ENCODE assay signal across 21 cellular contexts in genomic region chr22:45188779-45189178, GRCh38. TPM values are rescaled to one million over a fixed set of nuclear protein-coding genes. Genes with fewer than 3 reads are reported as not detected.
A peak's percentile ranks its signal among the peaks of the same experiment; 100 is the strongest.
DNase-seq lines count a peak whose midpoint lies in the region; ATAC-seq and TF ChIP-seq lines count a peak whose summit lies in the region.
"Had no signal": no experiment of that assay in that cellular context is flagged by ENCODE, and none has a peak within 500 bp of the region (broad histone marks: within the 10 kb centered on the region; RNA-seq: fewer than 3 reads in every experiment).

No MANE protein-coding gene starts in this region.

- no peak overlapping the region for H3K9ac ChIP-seq in MM.1S (ENCODE audit: low read length)

- H3K79me2 ChIP-seq in MM.1S (ENCODE audit: low read length) = peaks cover 15% of the 10 kb centered on the region

- no peaks in the 10 kb centered on the region for H3K27me3 ChIP-seq in MM.1S (replicated peaks; ENCODE audit: insufficient read depth, low read length)

- no peak overlapping the region for H3K4me3 ChIP-seq in MM.1S (ENCODE audit: low read length)
- H3K4me3 ChIP-seq: K562, SK-N-MC had no signal

- intact Hi-C loops in CD14-positive monocyte (cut with micrococcal nuclease) = no loop called here

- H3K4me1 ChIP-seq in MM.1S (ENCODE audit: low read length) = no peaks in the 10 kb centered on the region

- H3K27ac ChIP-seq in 22Rv1 = peak overlapping the region; percentile 97
- H3K27ac ChIP-seq in VCaP = peak overlapping the region; percentile 92
- H3K27ac ChIP-seq in MM.1S (ENCODE audit: low read length) = no peak overlapping the region

- H3K36me3 Mint-ChIP-seq in CD14-positive monocyte = peaks cover 66 to 81% of the 10 kb centered on the region in 2 donors
- peaks cover 20% of the 10 kb centered on the region for H3K36me3 Mint-ChIP-seq in nephron progenitor cell (ENCODE audit: low read depth)

- H3F3A ChIP-seq in MM.1S (ENCODE audit: insufficient read depth, low read length) = no peaks in the 10 kb centered on the region; the same call in 1 of the 2 replicates

- H3K36me3 ChIP-seq in MM.1S (replicated peaks; ENCODE audit: insufficient read depth, low read length) = peaks cover 5% of the 10 kb centered on the region; the same call in 1 of the 2 replicates

- H3K27me3 Mint-ChIP-seq in CD14-positive monocyte (ENCODE audit: low read depth in 3 of 3) (no peaks in the 10 kb centered on the region), nephron progenitor cell (ENCODE audit: low read depth, poor library complexity) (peaks cover 4% of the 10 kb centered on the region)

- H3K4me3 Mint-ChIP-seq in CD14-positive monocyte (no peak overlapping the region), nephron progenitor cell (no peak overlapping the region)

- peaks cover under 1% of the 10 kb centered on the region; the same call in 1 of the 2 replicates for H4K20me1 ChIP-seq in MM.1S (ENCODE audit: insufficient read depth, low read length)

- H3K9me3 Mint-ChIP-seq in CD14-positive monocyte (no peaks in the 10 kb centered on the region), nephron progenitor cell (no peaks in the 10 kb centered on the region)

- H3K27ac Mint-ChIP-seq in CD14-positive monocyte (peak overlapping the region in 6 of 7 donors; percentile 43 to 81 (median 65)), nephron progenitor cell (peak overlapping the region; percentile 93)

- no peak for DNase-seq in CD14-positive monocyte (ENCODE audit: low spot score)
- DNase-seq in nephron progenitor cell = no peak
- DNase-seq in MM.1S = no peak
- no peak for DNase-seq in GM10266 (ENCODE audit: extremely low spot score)
- DNase-seq: ACHN, AML-193, COR-L47, DMS 273 treated with DMSO at 0.1 percent for 48 hours, DND-41, NCI-H1105 treated with DMSO at 0.1 percent for 48 hours, NCI-H1694, NCI-H2081 treated with DMSO at 0.1 percent for 48 hours, NCI-H510A, NCI-H774, OCI-M1, SHP77 had no signal

- H2AFZ ChIP-seq in MM.1S (ENCODE audit: low read length) = no peak overlapping the region

- no peak for ATAC-seq in activated CD4-positive, CD25-positive, alpha-beta regulatory T cell treated with anti-CD3 and anti-CD28 coated beads, Interleukin-2, amount 50 U/mL, for 24 hours
- ATAC-seq: K562 had no signal

- H3K4me1 Mint-ChIP-seq in CD14-positive monocyte (peaks cover 10% of the 10 kb centered on the region), nephron progenitor cell (peaks cover 39% of the 10 kb centered on the region)

- no peaks in the 10 kb centered on the region for H3K9me3 ChIP-seq in MM.1S (replicated peaks; ENCODE audit: insufficient read depth, low read length)

- no peaks in the 10 kb centered on the region for H3K9me2 ChIP-seq in MM.1S (replicated peaks; ENCODE audit: insufficient read depth, low read length)

- no peak overlapping the region for H3K4me2 ChIP-seq in MM.1S (ENCODE audit: low read depth, low read length)

- TF ChIP-seq CTCF in 22Rv1 (IDR thresholded peaks at IDR 0.05) (no peak), CD14-positive monocyte (IDR thresholded peaks at IDR 0.05) (no peak), VCaP (conservative IDR thresholded peaks at IDR 0.05) (no peak), nephron progenitor cell (IDR thresholded peaks at IDR 0.05) (no peak), MM.1S (IDR thresholded peaks at IDR 0.05; ENCODE audit: low read length) (no peak), GM10266 (IDR thresholded peaks at IDR 0.05; ENCODE audit: control insufficient read depth, insufficient read depth, low read depth, missing control alignments) (no peak)

RNA-seq across cellular contexts. Expression of gene NUP50, which starts 25.1 kb away (rescaled TPM):
- polyA plus RNA-seq in CD14-positive monocyte = 10 to 100 TPM; 23.4 to 28.4 TPM

RNA-seq across cellular contexts. Expression of gene KIAA0930, which starts 51.9 kb away (rescaled TPM):
- 10 to 100 TPM; 14.0 to 15.6 TPM for polyA plus RNA-seq in CD14-positive monocyte
